20 cellular contexts compared by ENCODE assay signal in the genomic region with DNA sequence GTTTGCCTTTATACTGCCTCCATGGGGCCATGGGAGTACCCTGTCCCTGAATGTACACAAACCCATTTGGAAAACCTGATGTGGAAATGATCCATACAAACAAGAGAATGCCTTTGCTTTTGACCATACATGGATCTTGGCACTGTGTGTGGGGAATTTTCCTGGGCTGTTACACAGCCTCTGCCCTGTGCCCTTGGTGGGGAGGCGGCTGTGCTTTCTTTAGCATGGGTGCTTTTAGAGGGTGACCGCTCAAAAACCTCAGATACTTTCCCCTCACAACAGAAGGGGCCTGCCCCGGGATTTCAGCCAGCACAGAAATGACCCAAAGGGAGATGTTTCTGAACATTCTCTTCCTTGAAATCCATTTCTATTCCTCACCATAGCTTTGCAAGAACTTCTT.
DNase-seq lines count a peak whose midpoint lies in the region; ATAC-seq and TF ChIP-seq lines count a peak whose summit lies in the region.
"Had no signal": no experiment of that assay in that cellular context is flagged by ENCODE, and none has a peak within 500 bp of the region (broad histone marks: within the 10 kb centered on the region; RNA-seq: fewer than 3 reads in every experiment).

No MANE protein-coding gene starts in this region.

- in situ Hi-C loops in GM13976 (cut with MboI; ENCODE audit: low sequenced_read_pairs, unreplicated experiment) (no loop called here), brain microvascular endothelial cell (cut with HindIII; ENCODE audit: low pct_ligation_motif_present, low sequenced_read_pairs) (no loop called here)

- H3K4me1 ChIP-seq in ascending aorta (peaks cover 0 to 12% of the 10 kb centered on the region in 2 donors), gastroesophageal sphincter (peaks cover 5 to 38% (median 7%) of the 10 kb centered on the region in 3 donors), rectal smooth muscle tissue (ENCODE audit: control insufficient read depth, insufficient read depth, low read length) (peaks cover 17% of the 10 kb centered on the region), vagina (no peaks in the 10 kb centered on the region)
- H3K4me1 ChIP-seq: breast epithelium had no signal

- peak overlapping the region in 1 of 2 donors; percentile 30 for H3K4me3 ChIP-seq in ascending aorta
- H3K4me3 ChIP-seq in gastroesophageal sphincter, result no peak overlapping the region
- H3K4me3 ChIP-seq in rectal smooth muscle tissue (ENCODE audit: low read length), result no peak overlapping the region
- H3K4me3 ChIP-seq in vagina, result no peak overlapping the region
- no peak overlapping the region for H3K4me3 ChIP-seq in brain microvascular endothelial cell (ENCODE audit: low read depth, low read length)
- H3K4me3 ChIP-seq: breast epithelium had no signal

- 23% methylated on average over 3 of the region's 3 CpGs; no CpG with 5 or more reads in 1 of the 2 donors for WGBS in gastroesophageal sphincter (ENCODE audit: low coverage in 1 of 2), 2 donors

- intact Hi-C loops in ascending aorta (cut with DNase I) (no loop called here), vagina (cut with DNase I) (loop anchor here (5.0 kb wide), 1 partner anchor 196 kb away; the partner anchor contains the start of gene LMO4)

- DNase-seq in ascending aorta (ENCODE audit: low spot score in 2 of 2) (no peak), vagina (ENCODE audit: extremely low spot score in 2 of 2) (no peak), GM13976 (ENCODE audit: low spot score) (no peak), brain microvascular endothelial cell (no peak)
- DNase-seq: activated CD4-positive, alpha-beta T cell treated with anti-CD3 and anti-CD28 coated beads for 36 hours; activated T-cell treated with anti-CD3 and anti-CD28 coated beads, Interleukin-2, amount 50 U/mL, for 24 hours; CD4-positive, CD25-positive, alpha-beta regulatory T cell; DND-41; effector CD8-positive, alpha-beta T cell; foreskin melanocyte; left colon; NCI-H1694; NCI-H2171; NCI-H510A; OCI-M1; stimulated activated naive CD8-positive, alpha-beta T cell treated with anti-CD3 and anti-CD28 coated beads, Interleukin-15, amount 100 ng/mL, for 72 hours had no signal

- H3K27ac ChIP-seq in ascending aorta (peak overlapping the region; percentile 77 to 80), gastroesophageal sphincter (peak overlapping the region; percentile 58 to 84 (median 74)), rectal smooth muscle tissue (ENCODE audit: low read depth, low read length) (peak overlapping the region; percentile 61), vagina (peak overlapping the region; percentile 37), brain microvascular endothelial cell (no peak overlapping the region)
- H3K27ac ChIP-seq: breast epithelium had no signal

- H3K36me3 ChIP-seq in ascending aorta (no peaks in the 10 kb centered on the region), gastroesophageal sphincter (no peaks in the 10 kb centered on the region), rectal smooth muscle tissue (ENCODE audit: control insufficient read depth, insufficient read depth, low read length) (no peaks in the 10 kb centered on the region), vagina (no peaks in the 10 kb centered on the region), brain microvascular endothelial cell (replicated peaks) (no peaks in the 10 kb centered on the region)
- H3K36me3 ChIP-seq: breast epithelium had no signal

- TF ChIP-seq POLR2A in gastroesophageal sphincter (IDR thresholded peaks at IDR 0.05), result no peak
- no peak for TF ChIP-seq POLR2A in vagina (IDR thresholded peaks at IDR 0.05)

- TF ChIP-seq EP300 in gastroesophageal sphincter (IDR thresholded peaks at IDR 0.05), result no peak

- H3K27me3 ChIP-seq in ascending aorta, result no peaks in the 10 kb centered on the region
- no peaks in the 10 kb centered on the region for H3K27me3 ChIP-seq in gastroesophageal sphincter
- H3K27me3 ChIP-seq in rectal smooth muscle tissue (ENCODE audit: control insufficient read depth, insufficient read depth, low read length), result no peaks in the 10 kb centered on the region
- no peaks in the 10 kb centered on the region for H3K27me3 ChIP-seq in vagina
- no peaks in the 10 kb centered on the region for H3K27me3 ChIP-seq in brain microvascular endothelial cell (replicated peaks)
- H3K27me3 ChIP-seq: breast epithelium had no signal

- ATAC-seq in gastroesophageal sphincter (peak; percentile 49), GM21515 (IDR thresholded peaks at IDR 0.05; ENCODE audit: unreplicated experiment) (no peak)
- ATAC-seq: activated CD4-positive, alpha-beta T cell treated with anti-CD3 and anti-CD28 coated beads for 36 hours; left colon; stimulated activated naive CD8-positive, alpha-beta T cell treated with anti-CD3 and anti-CD28 coated beads, Interleukin-15, amount 100 ng/mL, for 72 hours had no signal

- H3K9ac ChIP-seq in rectal smooth muscle tissue (ENCODE audit: low read length), result no peak overlapping the region

- H3K9me3 ChIP-seq in ascending aorta (no peaks in the 10 kb centered on the region), gastroesophageal sphincter (no peaks in the 10 kb centered on the region), vagina (no peaks in the 10 kb centered on the region)
- H3K9me3 ChIP-seq: breast epithelium had no signal

- TF ChIP-seq CTCF in ascending aorta (IDR thresholded peaks at IDR 0.05) (no peak), gastroesophageal sphincter (IDR thresholded peaks at IDR 0.05) (no peak), vagina (IDR thresholded peaks at IDR 0.05) (no peak), GM13976 (IDR thresholded peaks at IDR 0.05; ENCODE audit: borderline replicate concordance, control extremely low read depth, extremely low read depth, insufficient read depth, missing control alignments) (no peak), brain microvascular endothelial cell (IDR thresholded peaks at IDR 0.05; ENCODE audit: low read depth, low read length, missing control alignments) (no peak)
